Comparison of ENCODE assay signal across 29 cellular contexts in the genomic region with DNA sequence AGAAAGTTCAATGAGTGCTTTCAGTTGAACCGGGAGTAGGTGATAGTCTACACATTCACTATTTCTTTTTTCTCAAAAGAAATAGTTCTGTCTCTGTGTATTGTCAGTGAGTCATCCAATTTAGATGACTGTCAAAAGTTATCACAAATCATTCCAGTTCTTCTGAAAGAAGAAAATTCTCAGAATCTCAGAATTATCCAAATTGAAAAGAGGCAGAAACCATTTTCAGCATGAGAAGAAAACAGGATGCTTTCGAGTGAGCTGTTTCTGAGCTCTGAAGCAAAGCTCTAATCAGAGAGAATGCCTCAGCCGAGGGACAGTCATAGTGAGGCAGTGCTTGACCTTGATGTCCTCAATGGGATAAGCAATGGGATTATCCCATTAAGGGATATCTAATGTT.
DNase-seq lines count a peak whose midpoint lies in the region; ATAC-seq and TF ChIP-seq lines count a peak whose summit lies in the region.
"Had no signal": no experiment of that assay in that cellular context is flagged by ENCODE, and none has a peak within 500 bp of the region (broad histone marks: within the 10 kb centered on the region; RNA-seq: fewer than 3 reads in every experiment).

No MANE protein-coding gene starts in this region.

- peaks cover 0 to 80% of the 10 kb centered on the region in 2 donors for H3K36me3 ChIP-seq in gastroesophageal sphincter
- H3K36me3 ChIP-seq: ovary, uterus had no signal

- ATAC-seq in HG03175 (IDR thresholded peaks at IDR 0.05; ENCODE audit: unreplicated experiment) (no peak), gastroesophageal sphincter (no peak)
- ATAC-seq: A549; esophagus mucosa; GM23338; left cardiac atrium; stimulated activated memory B cell treated with anti-CD40 and anti-IgM and Interleukin-4, amounts not matched to agents 10 μg/mL and 1 μg/mL and 100 μg/mL, for 72 hours had no signal

- H3K4me3 ChIP-seq in gastroesophageal sphincter: no peak overlapping the region
- H3K4me3 ChIP-seq: A549, GM23338, hepatocyte, ovary, SJSA1, skin epidermis, uterus had no signal

- intact Hi-C loops in activated CD4-positive, alpha-beta T cell treated with anti-CD3 and anti-CD28 coated beads, Interleukin-2, amount 10 ng/mL, durations not matched to agents 24 days and 14 days (cut with micrococcal nuclease): loop anchor here (1.0 kb wide), 1 partner anchor 11 kb away; no protein-coding TSS in a partner anchor

- no peak for TF ChIP-seq CTCF in gastroesophageal sphincter (IDR thresholded peaks at IDR 0.05)

- H3K4me1 Mint-ChIP-seq in activated CD4-positive, alpha-beta T cell treated with anti-CD3 and anti-CD28 coated beads, Interleukin-2, amount 10 ng/mL, durations not matched to agents 24 days and 14 days: peaks cover 35% of the 10 kb centered on the region
- H3K4me1 Mint-ChIP-seq: endodermal cell; GM23338; stimulated activated memory B cell treated with anti-CD40 and anti-IgM and Interleukin-4, amounts not matched to agents 10 μg/mL and 1 μg/mL and 100 μg/mL, for 72 hours had no signal

- TF ChIP-seq EP300 in gastroesophageal sphincter (IDR thresholded peaks at IDR 0.05): no peak

- H3K9me3 ChIP-seq in gastroesophageal sphincter: no peaks in the 10 kb centered on the region
- H3K9me3 ChIP-seq: A549, ovary, SJSA1, uterus had no signal

- peak overlapping the region; percentile 33 for H3K4me3 Mint-ChIP-seq in activated CD4-positive, alpha-beta T cell treated with anti-CD3 and anti-CD28 coated beads, Interleukin-2, amount 10 ng/mL, durations not matched to agents 24 days and 14 days
- H3K4me3 Mint-ChIP-seq: central memory CD8-positive, alpha-beta T cell; dendritic cell treated with granulocyte-macrophage colony-stimulating factor and Interleukin-4, amounts not matched to agents 40 ng/mL and 50 ng/mL, for 4 days; endodermal cell; GM23338; stimulated activated memory B cell treated with anti-CD40 and anti-IgM and Interleukin-4, amounts not matched to agents 10 μg/mL and 1 μg/mL and 100 μg/mL, for 72 hours had no signal

- H3K27ac ChIP-seq in gastroesophageal sphincter: no peak overlapping the region
- H3K27ac ChIP-seq: A549, hepatocyte, HL-60, ovary, SJSA1, skin epidermis, uterus had no signal

- no peaks in the 10 kb centered on the region for H3K9me3 Mint-ChIP-seq in activated CD4-positive, alpha-beta T cell treated with anti-CD3 and anti-CD28 coated beads, Interleukin-2, amount 10 ng/mL, durations not matched to agents 24 days and 14 days
- H3K9me3 Mint-ChIP-seq: CD8-positive, alpha-beta memory T cell; central memory CD8-positive, alpha-beta T cell; dendritic cell treated with granulocyte-macrophage colony-stimulating factor and Interleukin-4, amounts not matched to agents 40 ng/mL and 50 ng/mL, for 4 days; endodermal cell; GM23338; stimulated activated memory B cell treated with anti-CD40 and anti-IgM and Interleukin-4, amounts not matched to agents 10 μg/mL and 1 μg/mL and 100 μg/mL, for 72 hours had no signal

- peak overlapping the region; percentile 90 for H3K27ac Mint-ChIP-seq in activated CD4-positive, alpha-beta T cell treated with anti-CD3 and anti-CD28 coated beads, Interleukin-2, amount 10 ng/mL, durations not matched to agents 24 days and 14 days
- H3K27ac Mint-ChIP-seq: dendritic cell treated with granulocyte-macrophage colony-stimulating factor and Interleukin-4, amounts not matched to agents 40 ng/mL and 50 ng/mL, for 4 days; endodermal cell; GM23338; stimulated activated memory B cell treated with anti-CD40 and anti-IgM and Interleukin-4, amounts not matched to agents 10 μg/mL and 1 μg/mL and 100 μg/mL, for 72 hours had no signal

- H3K36me3 Mint-ChIP-seq in activated CD4-positive, alpha-beta T cell treated with anti-CD3 and anti-CD28 coated beads, Interleukin-2, amount 10 ng/mL, durations not matched to agents 24 days and 14 days (ENCODE audit: low read depth): peaks cover 67% of the 10 kb centered on the region

- no peaks in the 10 kb centered on the region for H3K4me1 ChIP-seq in gastroesophageal sphincter
- H3K4me1 ChIP-seq: A549, uterus had no signal

- H3K27me3 Mint-ChIP-seq in activated CD4-positive, alpha-beta T cell treated with anti-CD3 and anti-CD28 coated beads, Interleukin-2, amount 10 ng/mL, durations not matched to agents 24 days and 14 days: no peaks in the 10 kb centered on the region
- H3K27me3 Mint-ChIP-seq: CD8-positive, alpha-beta memory T cell; central memory CD8-positive, alpha-beta T cell; dendritic cell treated with granulocyte-macrophage colony-stimulating factor and Interleukin-4, amounts not matched to agents 40 ng/mL and 50 ng/mL, for 4 days; stimulated activated memory B cell treated with anti-CD40 and anti-IgM and Interleukin-4, amounts not matched to agents 10 μg/mL and 1 μg/mL and 100 μg/mL, for 72 hours had no signal

- peak; percentile 64 for DNase-seq in activated CD4-positive, alpha-beta T cell treated with anti-CD3 and anti-CD28 coated beads, Interleukin-2, amount 10 ng/mL, durations not matched to agents 24 days and 14 days
- DNase-seq in activated CD4-positive, alpha-beta T cell treated with anti-CD3 and anti-CD28 coated beads for 1 hour: no peak
- DNase-seq in stimulated activated CD4-positive, alpha-beta T cell treated with anti-CD3 and anti-CD28 coated beads, Interleukin-4, amount 100 ng/mL, for 24 hours: peak; percentile 35
- DNase-seq in stimulated activated CD4-positive, alpha-beta T cell treated with anti-CD3 and anti-CD28 coated beads, Interleukin-4, amount 100 ng/mL, for 4 hours: no peak
- DNase-seq in amniotic epithelial cell (ENCODE audit: low read depth) (peak; percentile 8), NCI-H2227 treated with DMSO at 0.1 percent for 48 hours (lab: John Stamatoyannopoulos, UW) (no peak)
- DNase-seq: activated CD8-positive, alpha-beta memory T cell treated with anti-CD3 and anti-CD28 coated beads, Interleukin-2, amount 50 U/mL, for 4 hours; CD8-positive, alpha-beta memory T cell; DMS 273 treated with DMSO at 0.1 percent for 48 hours; endodermal cell; left cardiac atrium; NCI-H1417; NCI-H2081; ovary; RPMI8226; stimulated activated CD4-positive, alpha-beta T cell treated with anti-CD3 and anti-CD28 coated beads, Interleukin-2, amount 100 ng/mL, for 24 hours; uterus had no signal

- 71 to 92% methylated on average over 2 to 3 of the region's 3 CpGs for WGBS in gastroesophageal sphincter (ENCODE audit: low coverage in 1 of 2), 2 donors

- no peak for TF ChIP-seq POLR2A in gastroesophageal sphincter (IDR thresholded peaks at IDR 0.05)

- no peaks in the 10 kb centered on the region for H3K27me3 ChIP-seq in gastroesophageal sphincter
- H3K27me3 ChIP-seq: hepatocyte, ovary, SJSA1, uterus had no signal

Comparison
In these comparisons a context has a peak if more than half of its experiments do, and no peak if none do; other contexts are left out.
1. DNase-seq: peak in activated CD4-positive, alpha-beta T cell treated with anti-CD3 and anti-CD28 coated beads, Interleukin-2, amount 10 ng/mL, durations not matched to agents 24 days and 14 days (single experiment), stimulated activated CD4-positive, alpha-beta T cell treated with anti-CD3 and anti-CD28 coated beads, Interleukin-4, amount 100 ng/mL, for 24 hours (single experiment) and amniotic epithelial cell (single experiment); none in activated CD4-positive, alpha-beta T cell treated with anti-CD3 and anti-CD28 coated beads for 1 hour (single experiment), stimulated activated CD4-positive, alpha-beta T cell treated with anti-CD3 and anti-CD28 coated beads, Interleukin-4, amount 100 ng/mL, for 4 hours (0 of 2) and NCI-H2227 treated with DMSO at 0.1 percent for 48 hours (single experiment).